ENCODE assay signal across 16 cellular contexts in the genomic region with DNA sequence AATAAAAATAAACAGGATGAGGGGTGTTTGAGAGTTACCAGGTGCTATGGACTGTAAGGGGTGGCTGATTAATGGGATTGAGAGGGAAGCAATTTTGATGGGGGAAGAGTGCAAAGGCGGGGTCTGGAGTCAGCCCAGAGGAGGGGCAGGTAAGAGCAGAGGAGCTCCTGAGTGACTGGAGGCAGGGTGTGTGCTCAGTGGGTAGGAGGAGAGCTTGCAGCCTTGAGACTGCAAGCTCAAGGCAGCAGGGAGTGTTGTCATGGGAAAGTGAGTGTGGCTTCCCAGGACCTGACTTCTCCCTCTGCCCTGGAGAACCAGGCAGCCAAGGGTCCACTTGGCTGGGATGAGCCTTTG. TPM values are rescaled to one million over a fixed set of nuclear protein-coding genes. Genes with fewer than 3 reads are reported as not detected.
DNase-seq lines count a peak whose midpoint lies in the region; ATAC-seq and TF ChIP-seq lines count a peak whose summit lies in the region.
"Had no signal": no experiment of that assay in that cellular context is flagged by ENCODE, and none has a peak within 500 bp of the region (broad histone marks: within the 10 kb centered on the region; RNA-seq: fewer than 3 reads in every experiment).

No MANE protein-coding gene starts in this region.

- H3K9me2 ChIP-seq in PC-3 (replicated peaks; ENCODE audit: low read length): no peaks in the 10 kb centered on the region
- H3K9me2 ChIP-seq in GM23248 (ENCODE audit: insufficient read depth): no peaks in the 10 kb centered on the region

- ATAC-seq in PC-3: peak; percentile 6; the same call in 1 of the 2 replicates
- ATAC-seq in naive thymus-derived CD8-positive, alpha-beta T cell: no peak
- ATAC-seq: gastroesophageal sphincter, left ventricle myocardium superior had no signal

- peaks cover 39% of the 10 kb centered on the region for H3K4me1 ChIP-seq in PC-3 (ENCODE audit: insufficient read depth, low read length)
- H3K4me1 ChIP-seq in colonic mucosa: peaks cover 23% of the 10 kb centered on the region
- H3K4me1 ChIP-seq in skeletal muscle tissue (ENCODE audit: control insufficient read depth in 3 of 3, insufficient read depth in 3 of 3, low read length in 3 of 3): peaks cover 22 to 28% (median 25%) of the 10 kb centered on the region in 3 donors
- 0 out of 2 replicates have a peak, but pooled peaks cover 5% of the 10 kb centered on the region for H3K4me1 ChIP-seq in GM23248 (ENCODE audit: insufficient read depth)
- H3K4me1 ChIP-seq: gastroesophageal sphincter had no signal

- POLR2A ChIA-PET in PC-3 (lab: Charles Lee; ENCODE audit: unreplicated experiment): interaction anchor here (0.6 kb wide), 1 partner anchor 122 kb away, joined by 3 read pairs; no protein-coding TSS in a partner anchor
- POLR2A ChIA-PET in naive thymus-derived CD8-positive, alpha-beta T cell (lab: Charles Lee): no interaction called here

- H3K4me2 ChIP-seq in PC-3 (ENCODE audit: low read length): peak overlapping the region; percentile 40; the same call in 1 of the 2 replicates
- no peak overlapping the region for H3K4me2 ChIP-seq in GM23248 (ENCODE audit: unreplicated experiment)

- H3K9me3 ChIP-seq in PC-3 (ENCODE audit: low read length): no peaks in the 10 kb centered on the region
- no peaks in the 10 kb centered on the region for H3K9me3 ChIP-seq in colonic mucosa
- H3K9me3 ChIP-seq in skeletal muscle tissue (ENCODE audit: control insufficient read depth in 3 of 3, low read length in 3 of 3): peaks cover 2 to 5% (median 4%) of the 10 kb centered on the region in 3 donors
- no peaks in the 10 kb centered on the region for H3K9me3 ChIP-seq in GM23248 (ENCODE audit: low read depth)

- 34 to 40% methylated on average over 1 of the region's 1 CpG for WGBS in GM23248 (ENCODE audit: low coverage in 1 of 2, low lambda C conversion rate in 2 of 2, missing lambda C conversion rate in 2 of 2), 2 experiments

- no peak overlapping the region for H3K4me3 Mint-ChIP-seq in activated CD4-positive, alpha-beta T cell treated with anti-CD3 and anti-CD28 coated beads, Interleukin-2, amount 10 ng/mL, durations not matched to agents 24 days and 14 days
- no peak overlapping the region for H3K4me3 Mint-ChIP-seq in naive thymus-derived CD8-positive, alpha-beta T cell

- intact Hi-C loops in activated CD4-positive, alpha-beta T cell treated with anti-CD3 and anti-CD28 coated beads, Interleukin-2, amount 10 ng/mL, durations not matched to agents 24 days and 14 days (cut with micrococcal nuclease): loop anchor here (1.0 kb wide), 1 partner anchor 17 kb away; no protein-coding TSS in a partner anchor
- intact Hi-C loops in PC-3 (cut with micrococcal nuclease) (no loop called here), colonic mucosa (cut with DNase I) (no loop called here)

- TF ChIP-seq CTCF in PC-3 (conservative IDR thresholded peaks at IDR 0.05; ENCODE audit: low read depth, low read length): no peak
- no peak for TF ChIP-seq CTCF in colonic mucosa (IDR thresholded peaks at IDR 0.05)

- no peaks in the 10 kb centered on the region for H3K27me3 ChIP-seq in PC-3 (ENCODE audit: low read length)
- no peaks in the 10 kb centered on the region for H3K27me3 ChIP-seq in colonic mucosa
- no peaks in the 10 kb centered on the region for H3K27me3 ChIP-seq in skeletal muscle tissue (ENCODE audit: control insufficient read depth in 3 of 3, insufficient read depth in 3 of 3, low read length in 3 of 3)
- H3K27me3 ChIP-seq in GM23248 (replicated peaks; ENCODE audit: insufficient read depth): no peaks in the 10 kb centered on the region
- H3K27me3 ChIP-seq: gastroesophageal sphincter had no signal

- peaks cover 2% of the 10 kb centered on the region for H3K36me3 Mint-ChIP-seq in activated CD4-positive, alpha-beta T cell treated with anti-CD3 and anti-CD28 coated beads, Interleukin-2, amount 10 ng/mL, durations not matched to agents 24 days and 14 days (ENCODE audit: low read depth)
- peaks cover 0 to 9% (median 0%) of the 10 kb centered on the region in 3 donors for H3K36me3 Mint-ChIP-seq in naive thymus-derived CD8-positive, alpha-beta T cell

- H3K27me3 Mint-ChIP-seq in activated CD4-positive, alpha-beta T cell treated with anti-CD3 and anti-CD28 coated beads, Interleukin-2, amount 10 ng/mL, durations not matched to agents 24 days and 14 days: no peaks in the 10 kb centered on the region
- no peaks in the 10 kb centered on the region for H3K27me3 Mint-ChIP-seq in naive thymus-derived CD8-positive, alpha-beta T cell

- H3K4me1 Mint-ChIP-seq in activated CD4-positive, alpha-beta T cell treated with anti-CD3 and anti-CD28 coated beads, Interleukin-2, amount 10 ng/mL, durations not matched to agents 24 days and 14 days: peaks cover 50% of the 10 kb centered on the region
- H3K4me1 Mint-ChIP-seq in naive thymus-derived CD8-positive, alpha-beta T cell: peaks cover 9 to 54% (median 15%) of the 10 kb centered on the region in 4 donors

- BruUV-seq in PC-3 (replicated peaks; lab: Mats Ljungman, UMichigan): no TSS peak

- H3K36me3 ChIP-seq in PC-3 (ENCODE audit: low read depth, low read length): no peaks in the 10 kb centered on the region
- no peaks in the 10 kb centered on the region for H3K36me3 ChIP-seq in colonic mucosa
- peaks cover 0 to 2% (median 0%) of the 10 kb centered on the region in 3 donors for H3K36me3 ChIP-seq in skeletal muscle tissue (ENCODE audit: control insufficient read depth in 3 of 3, insufficient read depth in 3 of 3, low read length in 3 of 3)
- H3K36me3 ChIP-seq in GM23248 (ENCODE audit: low read depth): no peaks in the 10 kb centered on the region
- H3K36me3 ChIP-seq: gastroesophageal sphincter had no signal

- peak overlapping the region; percentile 62 for H3K27ac ChIP-seq in PC-3 (ENCODE audit: low read length)
- H3K27ac ChIP-seq in colonic mucosa: peak overlapping the region; percentile 77
- peak overlapping the region; percentile 67 for H3K27ac ChIP-seq in skeletal muscle tissue (ENCODE audit: low read depth, low read length)
- no peak overlapping the region for H3K27ac ChIP-seq in GM23248
- H3K27ac ChIP-seq: gastroesophageal sphincter had no signal

- H3K27ac Mint-ChIP-seq in activated CD4-positive, alpha-beta T cell treated with anti-CD3 and anti-CD28 coated beads, Interleukin-2, amount 10 ng/mL, durations not matched to agents 24 days and 14 days: peak overlapping the region; percentile 92
- H3K27ac Mint-ChIP-seq in naive thymus-derived CD8-positive, alpha-beta T cell: peak overlapping the region in 4 of 10 donors; percentile 15 to 85 (median 59)
- H3K27ac Mint-ChIP-seq: progenitor cell of endocrine pancreas had no signal

- H4K20me1 ChIP-seq in PC-3 (ENCODE audit: low read length): no peaks in the 10 kb centered on the region
- H4K20me1 ChIP-seq in GM23248 (ENCODE audit: insufficient read depth): no peaks in the 10 kb centered on the region

- H3F3A ChIP-seq in PC-3 (ENCODE audit: low read length, unreplicated experiment) (no peaks in the 10 kb centered on the region), GM23248 (ENCODE audit: insufficient read depth) (no peaks in the 10 kb centered on the region)

- peaks cover 4% of the 10 kb centered on the region for H3K9me3 Mint-ChIP-seq in activated CD4-positive, alpha-beta T cell treated with anti-CD3 and anti-CD28 coated beads, Interleukin-2, amount 10 ng/mL, durations not matched to agents 24 days and 14 days
- peaks cover 0 to 8% (median 0%) of the 10 kb centered on the region in 9 donors for H3K9me3 Mint-ChIP-seq in naive thymus-derived CD8-positive, alpha-beta T cell

- H2AFZ ChIP-seq in PC-3 (ENCODE audit: low read length) (no peak overlapping the region), GM23248 (no peak overlapping the region)

- H3K9ac ChIP-seq in PC-3 (ENCODE audit: low read length) (peak overlapping the region; percentile 18; the same call in 1 of the 2 replicates), colonic mucosa (ENCODE audit: low read depth in 2 of 2, low read length in 2 of 2) (peak overlapping the region; percentile 50 to 78), skeletal muscle tissue (ENCODE audit: low read depth in 1 of 3, low read length in 3 of 3) (peak overlapping the region in 1 of 3 donors; percentile 54), GM23248 (no peak overlapping the region)

- CTCF ChIA-PET in PC-3 (lab: Charles Lee): no interaction called here

- in situ Hi-C loops in GM23248 (cut with MboI): no loop called here

- DNase-seq in activated CD4-positive, alpha-beta T cell treated with anti-CD3 and anti-CD28 coated beads, Interleukin-2, amount 10 ng/mL, durations not matched to agents 24 days and 14 days: no peak
- no peak for DNase-seq in activated CD4-positive, alpha-beta T cell treated with anti-CD3 and anti-CD28 coated beads for 4 hours
- no peak for DNase-seq in PC-3
- no peak for DNase-seq in colonic mucosa
- DNase-seq in glomerular visceral epithelial cell (ENCODE audit: extremely low spot score): no peak
- no peak for DNase-seq in GM23248
- no peak for DNase-seq in naive thymus-derived CD8-positive, alpha-beta T cell
- DNase-seq: cerebellar nuclear complex, KG1, left ventricle myocardium superior, NCI-H2171 had no signal

- H3K79me2 ChIP-seq in PC-3 (ENCODE audit: low read length) (no peaks in the 10 kb centered on the region), GM23248 (ENCODE audit: insufficient read depth) (no peaks in the 10 kb centered on the region)

- H3K4me3 ChIP-seq in PC-3 (ENCODE audit: low read length) (no peak overlapping the region), colonic mucosa (no peak overlapping the region), skeletal muscle tissue (ENCODE audit: low read length in 3 of 3) (no peak overlapping the region), GM23248 (no peak overlapping the region)
- H3K4me3 ChIP-seq: gastroesophageal sphincter had no signal

RNA-seq across cellular contexts. Expression of a gene that starts 54.2 kb away (rescaled TPM):
- total RNA-seq in activated CD4-positive, alpha-beta T cell treated with anti-CD3 and anti-CD28 coated beads, Interleukin-2, amount 10 ng/mL, durations not matched to agents 24 days and 14 days: 0.07 TPM in 1 of 2 replicates, not detected in the other
- total RNA-seq in PC-3 (2014; rRNA removed): not detected in 2 replicates
- total RNA-seq in colonic mucosa: under 1 TPM; 0.08 to 0.30 TPM
- total RNA-seq in skeletal muscle tissue: not detected
- total RNA-seq in GM23248 (2014; rRNA removed; shearing (Covaris generic)): not detected in 2 replicates
- not detected in 2 replicates for polyA plus RNA-seq in GM23248 (2016; fragmentation: Nextera tagmentation; extraction: Ambion mirVana)
- not detected for total RNA-seq in naive thymus-derived CD8-positive, alpha-beta T cell
- not detected for polyA plus RNA-seq in naive thymus-derived CD8-positive, alpha-beta T cell
- total RNA-seq: A673, myocyte, progenitor cell of endocrine pancreas had no signal
